1 cellular context compared by ENCODE assay signal in the genomic region with DNA sequence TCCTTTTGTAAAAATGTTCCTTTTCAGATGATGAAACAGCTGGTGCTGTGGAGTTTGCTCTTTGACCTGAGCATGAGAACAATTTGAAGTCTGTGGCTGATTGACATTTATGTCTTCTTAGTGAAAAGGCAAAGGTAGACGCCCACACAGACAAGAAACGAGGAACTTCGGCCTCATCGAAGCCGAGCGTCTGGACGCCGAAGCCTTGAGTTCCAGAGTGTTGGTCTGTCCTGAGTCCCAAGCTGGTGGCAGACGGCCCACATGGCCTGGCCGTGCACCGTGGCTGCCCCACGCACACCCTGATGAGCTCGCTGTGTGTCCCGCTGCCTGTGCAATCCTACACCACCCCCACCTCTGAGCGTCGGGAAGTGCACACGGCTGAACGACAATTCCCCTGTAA.
TF ChIP-seq lines count a peak whose summit lies in the region.

No MANE protein-coding gene starts in this region.

TF ChIP-seq in H1, 55 proteins besides CTCF, POLR2A, EP300 and RAD21:
- no peak for TF ChIP-seq BRCA1 (IDR thresholded peaks at IDR 0.05; ENCODE audit: low read depth, low read length)
- TF ChIP-seq, protein P1, sequence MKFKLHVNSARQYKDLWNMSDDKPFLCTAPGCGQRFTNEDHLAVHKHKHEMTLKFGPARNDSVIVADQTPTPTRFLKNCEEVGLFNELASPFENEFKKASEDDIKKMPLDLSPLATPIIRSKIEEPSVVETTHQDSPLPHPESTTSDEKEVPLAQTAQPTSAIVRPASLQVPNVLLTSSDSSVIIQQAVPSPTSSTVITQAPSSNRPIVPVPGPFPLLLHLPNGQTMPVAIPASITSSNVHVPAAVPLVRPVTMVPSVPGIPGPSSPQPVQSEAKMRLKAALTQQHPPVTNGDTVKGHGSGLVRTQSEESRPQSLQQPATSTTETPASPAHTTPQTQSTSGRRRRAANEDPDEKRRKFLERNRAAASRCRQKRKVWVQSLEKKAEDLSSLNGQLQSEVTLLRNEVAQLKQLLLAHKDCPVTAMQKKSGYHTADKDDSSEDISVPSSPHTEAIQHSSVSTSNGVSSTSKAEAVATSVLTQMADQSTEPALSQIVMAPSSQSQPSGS (IDR thresholded peaks at IDR 0.05; ENCODE audit: low read length) = no peak
- TF ChIP-seq KDM1A (IDR thresholded peaks at IDR 0.05; ENCODE audit: borderline replicate concordance, low read length) = no peak
- no peak for TF ChIP-seq SIRT6 (IDR thresholded peaks at IDR 0.05; ENCODE audit: low read length)
- TF ChIP-seq CHD1 (IDR thresholded peaks at IDR 0.05; ENCODE audit: low read depth, low read length) = no peak
- no peak for TF ChIP-seq EGR1 (IDR thresholded peaks at IDR 0.05; ENCODE audit: borderline replicate concordance, low read depth, low read length)
- no peak for TF ChIP-seq KDM4A (IDR thresholded peaks at IDR 0.05; ENCODE audit: low read depth, low read length, severe bottlenecking)
- no peak for TF ChIP-seq SIX5 (IDR thresholded peaks at IDR 0.05; ENCODE audit: low read depth, low read length)
- no peak for TF ChIP-seq TCF12 (IDR thresholded peaks at IDR 0.05; ENCODE audit: low read depth, low read length)
TF ChIP-seq in H1: peak in this region for 0.
